ENCODE assay signal across 34 cellular contexts in the genomic region with DNA sequence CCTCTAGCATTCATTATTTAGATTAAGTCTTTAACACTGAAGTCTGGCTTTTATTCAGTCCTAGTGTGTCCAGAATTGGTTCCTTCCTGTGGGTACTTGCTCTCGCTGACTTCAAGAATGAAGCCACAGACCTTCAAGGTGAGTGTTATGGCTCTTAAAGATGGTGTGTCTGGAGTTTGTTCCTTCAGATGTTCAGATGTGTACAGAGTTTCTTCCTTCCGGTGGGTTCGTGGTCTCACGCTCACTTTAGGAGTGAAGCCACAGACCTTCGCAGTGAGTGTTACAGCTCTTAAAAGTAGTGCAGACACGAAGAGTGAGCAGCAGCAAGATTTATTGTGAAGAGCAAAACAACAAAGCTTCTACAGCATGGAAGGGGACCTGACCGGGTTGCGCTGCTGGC.
"Had no signal": no experiment of that assay in that cellular context is flagged by ENCODE, and none has a peak within 500 bp of the region (broad histone marks: within the 10 kb centered on the region; RNA-seq: fewer than 3 reads in every experiment).

No MANE protein-coding gene starts in this region.

- H3K27ac ChIP-seq: adrenal gland, body of pancreas, brain microvascular endothelial cell, cardiac muscle cell, VCaP had no signal

- H3K4me3 ChIP-seq: adrenal gland, body of pancreas, cardiac muscle cell had no signal

- H3K4me1 ChIP-seq: adrenal gland, body of pancreas had no signal

- DNase-seq: activated B cell treated with CpG ODN at 0.5 μM for 24 hours; activated CD4-positive, alpha-beta memory T cell treated with anti-CD3 and anti-CD28 coated beads for 36 hours; activated CD4-positive, alpha-beta T cell treated with anti-CD3 and anti-CD28 coated beads for 4 hours; activated CD4-positive, alpha-beta T cell treated with anti-CD3 and anti-CD28 coated beads, Interleukin-2, amount 10 ng/mL, durations not matched to agents 24 days and 14 days; activated CD4-positive, alpha-beta T cell treated with anti-CD3 and anti-CD28 coated beads, Interleukin-2, amount 50 U/mL, for 1 hour; activated CD4-positive, alpha-beta T cell treated with anti-CD3 and anti-CD28 coated beads, Interleukin-2, amount 50 U/mL, for 4 hours; activated CD4-positive, CD25-positive, alpha-beta regulatory T cell treated with anti-CD3 and anti-CD28 coated beads, Interleukin-2, amount 50 U/mL, for 72 hours; activated CD8-positive, alpha-beta memory T cell treated with anti-CD3 and anti-CD28 coated beads, Interleukin-2, amount 50 U/mL, for 4 hours; activated CD8-positive, alpha-beta T cell treated with anti-CD3 and anti-CD28 coated beads for 36 hours; activated effector memory CD4-positive, alpha-beta T cell treated with anti-CD3 and anti-CD28 coated beads, Interleukin-2, amount 50 U/mL, for 16 hours; activated gamma-delta T cell treated with Interleukin-2 at 50 U/mL for 16 hours; activated naive CD4-positive, alpha-beta T cell; activated naive CD4-positive, alpha-beta T cell treated with anti-CD3 and anti-CD28 coated beads for 36 hours; activated naive CD4-positive, alpha-beta T cell treated with anti-CD3 and anti-CD28 coated beads, Interleukin-2, amount 50 U/mL, for 16 hours; activated naive CD8-positive, alpha-beta T cell treated with anti-CD3 and anti-CD28 coated beads for 36 hours; activated T-cell treated with anti-CD3 and anti-CD28 coated beads for 4 hours; activated T-cell treated with anti-CD3 and anti-CD28 coated beads, Interleukin-2, amount 50 U/mL, for 1 hour; activated T-cell treated with anti-CD3 and anti-CD28 coated beads, Interleukin-2, amount 50 U/mL, for 4 hours; activated T-cell treated with anti-CD3 and anti-CD28 coated beads, Interleukin-2, amount 50 U/mL, for 72 hours; adrenal gland; amniotic stem cell; aorta; body of pancreas; brain microvascular endothelial cell; caudate nucleus; cerebellar nuclear complex; T-helper 9 cell had no signal

- H3K27me3 ChIP-seq: adrenal gland, body of pancreas, brain microvascular endothelial cell, cardiac muscle cell had no signal

- H3K36me3 ChIP-seq: adrenal gland, brain microvascular endothelial cell, cardiac muscle cell had no signal

- H3K9me3 ChIP-seq: adrenal gland, body of pancreas had no signal

- ATAC-seq: activated CD8-positive, alpha-beta T cell treated with anti-CD3 and anti-CD28 coated beads for 36 hours; activated naive CD4-positive, alpha-beta T cell treated with anti-CD3 and anti-CD28 coated beads, Interleukin-2, amount 50 U/mL, for 72 hours; activated T-cell treated with anti-CD3 and anti-CD28 coated beads, Interleukin-2, amount 50 U/mL, for 4 hours; activated T-cell treated with anti-CD3 and anti-CD28 coated beads, Interleukin-2, amount 50 U/mL, for 72 hours; activated T-helper 17 cell treated with anti-CD3 and anti-CD28 coated beads, Interleukin-2, amount 50 U/mL, for 72 hours; body of pancreas had no signal

- FAIRE-seq: astrocyte, bronchial epithelial cell, TTC549 had no signal
